In genomic region chr13:50123862-50124535, GRCh38 we compare ENCODE assay signal across 1 cellular context.
TF ChIP-seq lines count a peak whose summit lies in the region.

No MANE protein-coding gene starts in this region.

TF ChIP-seq in HepG2, 621 proteins besides CTCF, POLR2A, EP300 and RAD21 (continued from another document and continues in another):
- TF ChIP-seq ZNF839 (CRISPR knock-in tag; IDR thresholded peaks at IDR 0.05; ENCODE audit: borderline replicate concordance) (peak; percentile 87; the same call in 1 of the 2 replicates), TFDP1 (CRISPR knock-in tag; IDR thresholded peaks at IDR 0.05; ENCODE audit: borderline replicate concordance) (peak; percentile 80), ZNF296 (CRISPR knock-in tag; conservative IDR thresholded peaks at IDR 0.05) (no peak), ATF4 (CRISPR knock-in tag; IDR thresholded peaks at IDR 0.05) (peak in 1 of 2 experiments; percentile 50; a peak in 1 of 4 replicates), UBTF (CRISPR knock-in tag; IDR thresholded peaks at IDR 0.05) (peak; percentile 79; the same call in 1 of the 2 replicates), ZNF124 (CRISPR knock-in tag; IDR thresholded peaks at IDR 0.05) (peak; percentile 91; the same call in 1 of the 2 replicates), ZKSCAN8 (CRISPR knock-in tag; IDR thresholded peaks at IDR 0.05; ENCODE audit: borderline replicate concordance) (0 out of 2 replicates have a peak, but pooled peaks have one; percentile 30), SAFB2 (CRISPR knock-in tag; IDR thresholded peaks at IDR 0.05; ENCODE audit: borderline replicate concordance, low read depth) (peak; percentile 56), ZNF572 (CRISPR knock-in tag; IDR thresholded peaks at IDR 0.05) (0 out of 2 replicates have a peak, but pooled peaks have one; percentile 49), ZSCAN25 (CRISPR knock-in tag; IDR thresholded peaks at IDR 0.05) (peak; percentile 72), HDAC1 (CRISPR knock-in tag; IDR thresholded peaks at IDR 0.05) (peak; percentile 48), SKI (IDR thresholded peaks at IDR 0.05; ENCODE audit: partially characterized antibody) (peak; percentile 72), KDM5B (CRISPR knock-in tag; IDR thresholded peaks at IDR 0.05; ENCODE audit: borderline replicate concordance) (peak; percentile 70), E2F5 (CRISPR knock-in tag; conservative IDR thresholded peaks at IDR 0.05) (peak; percentile 36), PHF21A (CRISPR knock-in tag; IDR thresholded peaks at IDR 0.05) (peak; percentile 58), ESRRA (CRISPR knock-in tag; IDR thresholded peaks at IDR 0.05; ENCODE audit: low read depth) (peak; percentile 18; the same call in 1 of the 2 replicates), SP1 (IDR thresholded peaks at IDR 0.05) (no peak), SP1 (CRISPR knock-in tag; IDR thresholded peaks at IDR 0.05) (peak; percentile 27), USF2 (IDR thresholded peaks at IDR 0.05; ENCODE audit: low read depth, low read length) (peak; percentile 61), USF2 (CRISPR knock-in tag; IDR thresholded peaks at IDR 0.05; ENCODE audit: borderline replicate concordance) (peak; percentile 62; the same call in 1 of the 2 replicates), THAP7 (CRISPR knock-in tag; IDR thresholded peaks at IDR 0.05) (no peak), SOX13 (IDR thresholded peaks at IDR 0.05) (no peak), SOX13 (CRISPR knock-in tag; conservative IDR thresholded peaks at IDR 0.05 in 1 of 2, IDR thresholded peaks at IDR 0.05 in 1 of 2) (peak; percentile 27 to 70; a peak in 2 of 4 replicates), ZNF101 (CRISPR knock-in tag; IDR thresholded peaks at IDR 0.05; ENCODE audit: borderline replicate concordance, low read depth) (no peak), REL (CRISPR knock-in tag; conservative IDR thresholded peaks at IDR 0.05) (no peak; the same call in 1 of the 2 replicates), SKIL (CRISPR knock-in tag; IDR thresholded peaks at IDR 0.05; ENCODE audit: borderline replicate concordance) (peak; percentile 45; the same call in 1 of the 2 replicates), HNRNPLL (IDR thresholded peaks at IDR 0.05; ENCODE audit: low read depth, low read length, poor library complexity, severe bottlenecking) (peak; percentile 75), NFYB (CRISPR knock-in tag; IDR thresholded peaks at IDR 0.05) (peak; percentile 80), ZBTB7A (CRISPR knock-in tag; IDR thresholded peaks at IDR 0.05) (peak; percentile 72), TOPORS (CRISPR knock-in tag; IDR thresholded peaks at IDR 0.05) (0 out of 2 replicates have a peak, but pooled peaks have one; percentile 29), IRF9 (CRISPR knock-in tag; IDR thresholded peaks at IDR 0.05; ENCODE audit: borderline replicate concordance) (peak; percentile 36; the same call in 1 of the 2 replicates), GMEB2 (CRISPR knock-in tag; IDR thresholded peaks at IDR 0.05; ENCODE audit: low read depth) (0 out of 2 replicates have a peak, but pooled peaks have one; percentile 25), ZHX2 (IDR thresholded peaks at IDR 0.05; ENCODE audit: low read depth) (0 out of 2 replicates have a peak, but pooled peaks have one; percentile 9), ZHX2 (CRISPR knock-in tag; IDR thresholded peaks at IDR 0.05; ENCODE audit: borderline replicate concordance) (0 out of 2 replicates have a peak, but pooled peaks have one; percentile 32), ZNF329 (CRISPR knock-in tag; IDR thresholded peaks at IDR 0.05; ENCODE audit: low read depth) (peak; percentile 75; the same call in 1 of the 2 replicates), TARDBP (CRISPR knock-in tag; IDR thresholded peaks at IDR 0.05) (no peak), BRCA1 (CRISPR knock-in tag; IDR thresholded peaks at IDR 0.05) (0 out of 2 replicates have a peak, but pooled peaks have one; percentile 14), POLR2G (IDR thresholded peaks at IDR 0.05; ENCODE audit: low read depth, low read length) (peak; percentile 70), SNAI1 (CRISPR knock-in tag; IDR thresholded peaks at IDR 0.05; ENCODE audit: borderline replicate concordance) (peak; percentile 73; the same call in 1 of the 2 replicates), ZNF331 (CRISPR knock-in tag; IDR thresholded peaks at IDR 0.05) (peak; percentile 53; the same call in 1 of the 2 replicates)
